8 cellular contexts compared by ENCODE assay signal in genomic region chr1:58815680-58816071, GRCh38. TPM values are rescaled to one million over a fixed set of nuclear protein-coding genes. Genes with fewer than 3 reads are reported as not detected.
DNase-seq lines count a peak whose midpoint lies in the region; ATAC-seq and TF ChIP-seq lines count a peak whose summit lies in the region.

No MANE protein-coding gene starts in this region.

- H3K4me1 ChIP-seq in PC-9 (replicated peaks; ENCODE audit: insufficient read depth) (peaks cover 67% of the 10 kb centered on the region), ectodermal cell (ENCODE audit: control insufficient read depth, insufficient read depth, low read length) (peaks cover 4% of the 10 kb centered on the region), mucosa of stomach (ENCODE audit: control insufficient read depth, insufficient read depth, low read length) (peaks cover 35% of the 10 kb centered on the region)

- no peaks in the 10 kb centered on the region for H3K9me3 Mint-ChIP-seq in HFFc6

- peaks cover 6% of the 10 kb centered on the region; the same call in 1 of the 2 replicates for H3K9me3 ChIP-seq in PC-9 (ENCODE audit: insufficient read depth, low read depth)
- no peaks in the 10 kb centered on the region for H3K9me3 ChIP-seq in ectodermal cell (ENCODE audit: control insufficient read depth, low read length)
- H3K9me3 ChIP-seq in mucosa of stomach (ENCODE audit: control insufficient read depth, low read length) = no peaks in the 10 kb centered on the region

- DNase-seq in GM10266 (ENCODE audit: extremely low spot score) = peak; percentile 56
- DNase-seq in HFFc6 = peak; percentile 32
- DNase-seq in PC-9 = peak; percentile 59 to 81
- no peak for DNase-seq in NCI-H82 (lab: John Stamatoyannopoulos, UW)
- no peak for DNase-seq in globus pallidus (ENCODE audit: low spot score)

- peaks cover 78% of the 10 kb centered on the region for H3K4me1 Mint-ChIP-seq in HFFc6 (ENCODE audit: low read depth)

- ATAC-seq in HG02938 (IDR thresholded peaks at IDR 0.05; ENCODE audit: unreplicated experiment) = no peak

- H3K36me3 ChIP-seq in PC-9 (ENCODE audit: low read depth) (no peaks in the 10 kb centered on the region), ectodermal cell (ENCODE audit: control insufficient read depth, insufficient read depth, low read length) (no peaks in the 10 kb centered on the region), mucosa of stomach (ENCODE audit: control insufficient read depth, insufficient read depth, low read length) (no peaks in the 10 kb centered on the region)

- peak overlapping the region; percentile 65; the same call in 1 of the 2 replicates for H2AFZ ChIP-seq in PC-9

- CTCF ChIA-PET in PC-9 (lab: Charles Lee) = no interaction called here

- H3K27ac Mint-ChIP-seq in HFFc6 = peak overlapping the region; percentile 91

- BruUV-seq in PC-9 (replicated peaks; lab: Mats Ljungman, UMichigan) = no TSS peak

- no peaks in the 10 kb centered on the region for H3K36me3 Mint-ChIP-seq in HFFc6 (ENCODE audit: low read depth)

- 3% methylated on average over 13 of the region's 13 CpGs for WGBS in ectodermal cell, 2 experiments

- peaks cover 2% of the 10 kb centered on the region; the same call in 1 of the 2 replicates for H3K27me3 Mint-ChIP-seq in HFFc6 (ENCODE audit: insufficient read depth)

- no peaks in the 10 kb centered on the region for H3K9me2 ChIP-seq in PC-9 (ENCODE audit: insufficient read depth)

- peak overlapping the region; percentile 93 for H3K4me2 ChIP-seq in PC-9

- H4K20me1 ChIP-seq in PC-9 (ENCODE audit: insufficient read depth) = no peaks in the 10 kb centered on the region

- intact Hi-C loops in PC-9 (cut with micrococcal nuclease; ENCODE audit: unreplicated experiment) = loop anchor here (1.0 to 10.0 kb wide), 14 partner anchors 30 to 884 kb away; no protein-coding TSS in a partner anchor

- H3K27me3 ChIP-seq in PC-9 (ENCODE audit: insufficient read depth, low read depth) (no peaks in the 10 kb centered on the region), ectodermal cell (ENCODE audit: control insufficient read depth, insufficient read depth, low read length, poor library complexity, severe bottlenecking) (peaks cover 20% of the 10 kb centered on the region), mucosa of stomach (ENCODE audit: control insufficient read depth, insufficient read depth, low read length) (no peaks in the 10 kb centered on the region)

- H3F3A ChIP-seq in PC-9 (ENCODE audit: insufficient read depth, low read depth) = peaks cover 72% of the 10 kb centered on the region

- peaks cover 9% of the 10 kb centered on the region; the same call in 1 of the 2 replicates for H3K79me2 ChIP-seq in PC-9 (ENCODE audit: low read depth)

- POLR2A ChIA-PET in PC-9 (lab: Charles Lee; ENCODE audit: unreplicated experiment) = interaction anchor here (0.6 to 0.8 kb wide), 5 partner anchors 21 to 480 kb away, joined by 3 to 9 read pairs (median 4); no protein-coding TSS in a partner anchor

- peak overlapping the region; percentile 90 for H3K4me3 Mint-ChIP-seq in HFFc6

- H3K27ac ChIP-seq in PC-9 = peak overlapping the region; percentile 99
- H3K27ac ChIP-seq in ectodermal cell (ENCODE audit: insufficient read depth, low read depth, low read length, poor library complexity, severe bottlenecking) = no peak overlapping the region

- H3K4me3 ChIP-seq in PC-9 (peak overlapping the region; percentile 83), ectodermal cell (ENCODE audit: insufficient read depth, low read depth, low read length) (peak overlapping the region; percentile 47), mucosa of stomach (ENCODE audit: low read length) (peak overlapping the region; percentile 84)

- TF ChIP-seq CTCF in GM10266 (IDR thresholded peaks at IDR 0.05; ENCODE audit: control insufficient read depth, insufficient read depth, low read depth, missing control alignments) (no peak), HFFc6 (IDR thresholded peaks at IDR 0.05) (no peak), PC-9 (conservative IDR thresholded peaks at IDR 0.05) (no peak)

- peak overlapping the region; percentile 52 for H3K9ac ChIP-seq in mucosa of stomach (ENCODE audit: low read length)

RNA-seq across cellular contexts. Expression of gene JUN, which starts 31.8 kb away (rescaled TPM):
- 10 to 100 TPM; 80.5 to 91.1 (median 82.2) TPM for total RNA-seq in HFFc6 (2021; fragmentation: NEBNext Ultra II Directional; extraction: Animal tissue kit (Norgen Biotek cat#: 25700))
- total RNA-seq in PC-9 (2021) = 74.7 and 93.7 TPM in 2 replicates
- 11.6 TPM for polyA plus RNA-seq in ectodermal cell (2013, experiment 1 of 4)
- 6.6 TPM for polyA plus RNA-seq in ectodermal cell (2013, experiment 2 of 4)
- polyA plus RNA-seq in ectodermal cell (2013, experiment 3 of 4) = 7.4 TPM
- polyA plus RNA-seq in ectodermal cell (2013, experiment 4 of 4) = 8.7 TPM

Comparison
In these comparisons a context has a peak if more than half of its experiments do, and no peak if none do; other contexts are left out.
1. DNase-seq: peak in GM10266 (single experiment), HFFc6 (single experiment) and PC-9 (2 of 2); none in NCI-H82 (single experiment) and globus pallidus (single experiment).
2. Peak in every context shown above with its lines, with median percentiles within 50 percentile points of each other: H3K4me3 ChIP-seq.